32 cellular contexts compared by ENCODE assay signal in genomic region chr14:54664961-54665360, GRCh38.
DNase-seq lines count a peak whose midpoint lies in the region; ATAC-seq and TF ChIP-seq lines count a peak whose summit lies in the region.
"Had no signal": no experiment of that assay in that cellular context is flagged by ENCODE, and none has a peak within 500 bp of the region (broad histone marks: within the 10 kb centered on the region; RNA-seq: fewer than 3 reads in every experiment).

No MANE protein-coding gene starts in this region.

- H2BK5ac ChIP-seq in trophoblast cell (ENCODE audit: low read depth, low read length, poor library complexity): no peak overlapping the region

- H4K91ac ChIP-seq in trophoblast cell (ENCODE audit: low read depth, low read length): no peak overlapping the region

- TF ChIP-seq CTCF in RWPE2 (IDR thresholded peaks at IDR 0.05; ENCODE audit: poor library complexity, severe bottlenecking): no peak

- H3K9me3 ChIP-seq in RWPE2 (ENCODE audit: severe bottlenecking) (no peaks in the 10 kb centered on the region), trophoblast cell (ENCODE audit: insufficient read depth, low read depth, low read length) (no peaks in the 10 kb centered on the region)
- H3K9me3 ChIP-seq: A549, MG63, ovary, testis had no signal

- peaks cover 2% of the 10 kb centered on the region for H3K79me2 ChIP-seq in trophoblast cell (ENCODE audit: control insufficient read depth, insufficient read depth, low read length, poor library complexity)

- H3K4me1 ChIP-seq in RWPE2 (ENCODE audit: insufficient read depth, poor library complexity, severe bottlenecking) (peaks cover 44% of the 10 kb centered on the region), trophoblast cell (ENCODE audit: control insufficient read depth in 1 of 2, insufficient read depth in 2 of 2, low read length in 2 of 2) (peaks cover 23 to 35% of the 10 kb centered on the region in 2 experiments)

- no peak overlapping the region for H2AK5ac ChIP-seq in trophoblast cell (ENCODE audit: low read length)

- H4K12ac ChIP-seq in trophoblast cell (ENCODE audit: low read depth, low read length): no peak overlapping the region

- H2AFZ ChIP-seq in trophoblast cell (ENCODE audit: insufficient read depth, low read length, poor library complexity): no peak overlapping the region

- no peak overlapping the region for H3K4me3 ChIP-seq in RWPE2 (ENCODE audit: severe bottlenecking)
- H3K4me3 ChIP-seq in trophoblast cell (ENCODE audit: low read depth, low read length): no peak overlapping the region
- H3K4me3 ChIP-seq: A549, K562, MG63, ovary, testis had no signal

- H3K14ac ChIP-seq in trophoblast cell (ENCODE audit: low read length): no peak overlapping the region

- no peak overlapping the region for H3K4me2 ChIP-seq in trophoblast cell (ENCODE audit: low read length)
- H3K4me2 ChIP-seq: A549 had no signal

- no peaks in the 10 kb centered on the region for H3K27me3 ChIP-seq in RWPE2 (ENCODE audit: insufficient read depth, poor library complexity, severe bottlenecking)
- no peaks in the 10 kb centered on the region for H3K27me3 ChIP-seq in trophoblast cell (ENCODE audit: insufficient read depth, low read length)
- H3K27me3 ChIP-seq: brain microvascular endothelial cell, MG63, ovary, testis had no signal

- DNase-seq in EH (ENCODE audit: low read depth): peak; percentile 82
- DNase-seq in RWPE2 (ENCODE audit: low spot score): no peak
- peak; percentile 54 for DNase-seq in dermis blood vessel endothelial cell
- DNase-seq in trophoblast cell: peak; percentile 27 to 90
- DNase-seq in activated naive CD4-positive, alpha-beta T cell treated with anti-CD3 and anti-CD28 coated beads, Interleukin-2, amount 10 ng/mL, durations not matched to agents 7 days and 5 days: no peak
- DNase-seq in COLO668 (lab: John Stamatoyannopoulos, UW; ENCODE audit: unreplicated experiment): no peak
- no peak for DNase-seq in GM03348 (ENCODE audit: low spot score)
- DNase-seq: activated CD4-positive, alpha-beta T cell treated with anti-CD3 and anti-CD28 coated beads for 48 hours; activated T-cell treated with anti-CD3 and anti-CD28 coated beads for 4 hours; AML-193; amniotic stem cell; brain microvascular endothelial cell; CD8-positive, alpha-beta T cell; DMS153; hypothalamus; mesenchymal stem cell; MG63; NCI-H1417; NCI-H2029 treated with DMSO at 0.1 percent for 48 hours; NCI-H524 treated with DMSO at 0.1 percent for 48 hours; OCI-M1; ovary; small intestine; testis had no signal

- no peak overlapping the region for H4K8ac ChIP-seq in trophoblast cell (ENCODE audit: low read depth, low read length)

- no peak overlapping the region for H3K9ac ChIP-seq in trophoblast cell (ENCODE audit: low read length)

- H3K27ac ChIP-seq in RWPE2 (ENCODE audit: poor library complexity, severe bottlenecking): peak overlapping the region; percentile 65
- H3K27ac ChIP-seq in trophoblast cell (ENCODE audit: low read depth, low read length): no peak overlapping the region
- H3K27ac ChIP-seq: A549, brain microvascular endothelial cell, ovary, testis had no signal

- H3K27ac Mint-ChIP-seq in activated naive CD4-positive, alpha-beta T cell treated with anti-CD3 and anti-CD28 coated beads, Interleukin-2, amount 10 ng/mL, durations not matched to agents 7 days and 5 days: no peak overlapping the region
- H3K27ac Mint-ChIP-seq: activated naive CD4-positive, alpha-beta T cell treated with anti-CD3 and anti-CD28 coated beads, Interleukin-2, amount 50 U/mL, for 24 hours; activated T-helper 2 cell treated with anti-CD3 and anti-CD28 coated beads, Interferon-gamma antibody, Interleukin-2, Interleukin-4, amounts not matched to agents 10 μg/mL and 5 μg/mL and 100 μg/mL, durations not matched to agents 14 hours and 24 hours and 36 hours; CD8-positive, alpha-beta T cell; stimulated activated naive CD8-positive, alpha-beta T cell treated with anti-CD3 and anti-CD28 coated beads, Interleukin-15, Interleukin-2, amounts not matched to agents 100 ng/mL and 50 ng/mL, for 24 hours; T-helper 2 cell treated with Interferon-gamma antibody and Interleukin-4, amounts not matched to agents 5 μg/mL and 100 μg/mL, for 36 hours had no signal

- peaks cover 30% of the 10 kb centered on the region for H3K27me3 Mint-ChIP-seq in activated naive CD4-positive, alpha-beta T cell treated with anti-CD3 and anti-CD28 coated beads, Interleukin-2, amount 10 ng/mL, durations not matched to agents 7 days and 5 days
- H3K27me3 Mint-ChIP-seq: activated naive CD4-positive, alpha-beta T cell treated with anti-CD3 and anti-CD28 coated beads, Interleukin-2, amount 50 U/mL, for 24 hours had no signal

- H2BK12ac ChIP-seq in trophoblast cell (ENCODE audit: low read length): no peak overlapping the region

- no peak overlapping the region for H3K4ac ChIP-seq in trophoblast cell (ENCODE audit: low read depth, low read length)

- CTCF ChIA-PET in activated naive CD4-positive, alpha-beta T cell treated with anti-CD3 and anti-CD28 coated beads, Interleukin-2, amount 10 ng/mL, durations not matched to agents 7 days and 5 days (lab: Charles Lee): no interaction called here

- peaks cover 15% of the 10 kb centered on the region for H3K79me1 ChIP-seq in trophoblast cell (ENCODE audit: low read length)

- H3K36me3 ChIP-seq in RWPE2 (ENCODE audit: low read depth) (peaks cover 10% of the 10 kb centered on the region), trophoblast cell (ENCODE audit: control insufficient read depth in 1 of 2, insufficient read depth in 2 of 2, low read length in 2 of 2) (peaks cover 0 to 2% of the 10 kb centered on the region in 2 experiments)
- H3K36me3 ChIP-seq: brain microvascular endothelial cell, MG63, ovary had no signal

- no peak overlapping the region for H3K23ac ChIP-seq in trophoblast cell (ENCODE audit: low read length)

- H2BK120ac ChIP-seq in trophoblast cell (ENCODE audit: insufficient read depth, low read length, poor library complexity): no peak overlapping the region

- no peak overlapping the region for H3K18ac ChIP-seq in trophoblast cell (ENCODE audit: low read length)

- H3K36me3 Mint-ChIP-seq in activated naive CD4-positive, alpha-beta T cell treated with anti-CD3 and anti-CD28 coated beads, Interleukin-2, amount 10 ng/mL, durations not matched to agents 7 days and 5 days: no peaks in the 10 kb centered on the region
- H3K36me3 Mint-ChIP-seq: activated naive CD4-positive, alpha-beta T cell treated with anti-CD3 and anti-CD28 coated beads, Interleukin-2, amount 50 U/mL, for 24 hours; CD8-positive, alpha-beta T cell had no signal

- H3K4me3 Mint-ChIP-seq in activated naive CD4-positive, alpha-beta T cell treated with anti-CD3 and anti-CD28 coated beads, Interleukin-2, amount 10 ng/mL, durations not matched to agents 7 days and 5 days: no peak overlapping the region
- H3K4me3 Mint-ChIP-seq: activated naive CD4-positive, alpha-beta T cell treated with anti-CD3 and anti-CD28 coated beads, Interleukin-2, amount 50 U/mL, for 24 hours; CD8-positive, alpha-beta T cell; stimulated activated naive CD8-positive, alpha-beta T cell treated with anti-CD3 and anti-CD28 coated beads, Interleukin-15, Interleukin-2, amounts not matched to agents 100 ng/mL and 50 ng/mL, for 24 hours; T-helper 2 cell treated with Interferon-gamma antibody and Interleukin-4, amounts not matched to agents 5 μg/mL and 100 μg/mL, for 36 hours had no signal

- no CpG with 5 or more reads among the region's 2 CpGs for WGBS in trophoblast cell (ENCODE audit: extremely low coverage, insufficient coverage, insufficient read length)

- H3K9me3 Mint-ChIP-seq in activated naive CD4-positive, alpha-beta T cell treated with anti-CD3 and anti-CD28 coated beads, Interleukin-2, amount 10 ng/mL, durations not matched to agents 7 days and 5 days: no peaks in the 10 kb centered on the region
- H3K9me3 Mint-ChIP-seq: activated naive CD4-positive, alpha-beta T cell treated with anti-CD3 and anti-CD28 coated beads, Interleukin-2, amount 50 U/mL, for 24 hours; activated T-helper 2 cell treated with anti-CD3 and anti-CD28 coated beads, Interferon-gamma antibody, Interleukin-2, Interleukin-4, amounts not matched to agents 10 μg/mL and 5 μg/mL and 100 μg/mL, durations not matched to agents 14 hours and 24 hours and 36 hours; CD8-positive, alpha-beta T cell; stimulated activated naive CD8-positive, alpha-beta T cell treated with anti-CD3 and anti-CD28 coated beads, Interleukin-15, Interleukin-2, amounts not matched to agents 100 ng/mL and 50 ng/mL, for 24 hours; T-helper 2 cell treated with Interferon-gamma antibody and Interleukin-4, amounts not matched to agents 5 μg/mL and 100 μg/mL, for 36 hours had no signal

- peaks cover 10% of the 10 kb centered on the region for H3K4me1 Mint-ChIP-seq in activated naive CD4-positive, alpha-beta T cell treated with anti-CD3 and anti-CD28 coated beads, Interleukin-2, amount 10 ng/mL, durations not matched to agents 7 days and 5 days
- H3K4me1 Mint-ChIP-seq: activated naive CD4-positive, alpha-beta T cell treated with anti-CD3 and anti-CD28 coated beads, Interleukin-2, amount 50 U/mL, for 24 hours had no signal

- ATAC-seq in RWPE2 (ENCODE audit: low read depth) (peak; percentile 33), HG03342 (IDR thresholded peaks at IDR 0.05; ENCODE audit: unreplicated experiment) (no peak)
- ATAC-seq: A549; CD8-positive, alpha-beta T cell; K562; Right ventricle myocardium inferior had no signal

Comparison
In these comparisons a context has a peak if more than half of its experiments do, and no peak if none do; other contexts are left out.
1. DNase-seq: peak in EH (single experiment), dermis blood vessel endothelial cell (single experiment) and trophoblast cell (2 of 2); none in RWPE2 (single experiment), activated naive CD4-positive, alpha-beta T cell treated with anti-CD3 and anti-CD28 coated beads, Interleukin-2, amount 10 ng/mL, durations not matched to agents 7 days and 5 days (single experiment), COLO668 (single experiment) and GM03348 (single experiment).